ENCODE assay signal across 8 cellular contexts in the genomic region with DNA sequence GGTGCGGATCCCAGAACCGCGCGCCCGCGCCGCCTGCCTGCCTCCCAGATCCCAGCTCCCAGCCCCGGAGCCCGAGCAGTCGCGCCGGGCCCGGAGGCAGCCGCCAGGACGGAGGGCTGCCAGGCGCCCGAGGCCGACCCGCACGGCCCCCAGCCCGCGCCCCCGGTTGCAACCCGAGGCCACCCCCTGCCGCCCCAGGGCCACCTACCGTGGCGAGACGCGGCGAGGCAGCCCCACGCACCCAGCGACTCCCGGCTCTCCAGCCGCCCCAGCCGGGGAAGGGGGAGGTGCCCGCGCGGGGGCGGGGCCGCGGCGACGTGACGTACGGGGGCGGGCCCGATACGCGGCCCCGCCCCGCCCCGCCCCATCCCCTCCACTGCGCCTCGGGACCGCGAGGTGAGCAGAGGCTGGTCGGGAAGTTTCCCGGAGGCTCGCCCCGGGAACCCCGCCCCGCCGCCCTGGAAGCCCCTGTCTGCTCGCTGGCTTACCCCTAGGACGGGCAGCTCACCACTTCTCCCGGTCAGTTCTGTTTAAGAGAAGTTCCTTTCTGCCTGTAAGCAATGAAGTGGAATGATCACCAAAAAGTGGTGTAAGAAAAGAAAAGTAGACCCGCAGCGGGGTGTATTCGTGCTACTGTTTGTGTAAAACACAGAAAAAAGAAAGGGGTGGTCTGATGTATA. TPM values are rescaled to one million over a fixed set of nuclear protein-coding genes. Genes with fewer than 3 reads are reported as not detected.
DNase-seq lines count a peak whose midpoint lies in the region; FAIRE-seq and TF ChIP-seq lines count a peak whose summit lies in the region.

Gene TPST2, minus strand, starts transcription at position 288 of the 680 bp plus-strand sequence. CDS start 48,502 bp downstream, outside the sequence.

- peak; percentile 11 for TF ChIP-seq POLR2A in breast epithelium (IDR thresholded peaks at IDR 0.05)

- H3K36me3 ChIP-seq in breast epithelium, result no peaks in the 10 kb centered on the region
- no peaks in the 10 kb centered on the region for H3K36me3 ChIP-seq in small intestine (ENCODE audit: control insufficient read depth in 2 of 2, insufficient read depth in 2 of 2, low read length in 2 of 2)

- H3K4me3 ChIP-seq in GM12865 (ENCODE audit: low read depth, low read length), result peak within 1 kb of the TSS; percentile 85
- H3K4me3 ChIP-seq in breast epithelium, result peak within 1 kb of the TSS; percentile 76 to 88 (median 81)
- peak within 1 kb of the TSS; percentile 84 to 93 for H3K4me3 ChIP-seq in small intestine (ENCODE audit: low read depth in 1 of 2, low read length in 2 of 2)

- intact Hi-C loops in breast epithelium (cut with DNase I; ENCODE audit: low total_unique reads), result no loop called here

- 0 to 2% (median 0%) methylated on average over 31 to 69 of the region's 69 CpGs for WGBS in small intestine, 3 donors

- peak; percentile 90 for DNase-seq in GM12865 (ENCODE audit: low read depth)
- DNase-seq in HEK293T (ENCODE audit: extremely low spot score), result peak; percentile 96
- peak; percentile 58 for DNase-seq in NCI-H1092 treated with DMSO at 0.1 percent for 48 hours (lab: John Stamatoyannopoulos, UW)
- DNase-seq in breast epithelium (ENCODE audit: low spot score in 2 of 2), result peak; percentile 65 to 75
- peak; percentile 93 for DNase-seq in iPS-NIHi7 (ENCODE audit: extremely low spot score)
- peak; percentile 82 for DNase-seq in small intestine
- no peak for DNase-seq in DMS114 treated with DMSO at 0.1 percent for 48 hours (lab: John Stamatoyannopoulos, UW; ENCODE audit: unreplicated experiment)

- CTCF ChIA-PET in HEK293T (lab: Yijun Ruan, JAX), result no interaction called here

- TF ChIP-seq CTCF in GM12865 (IDR thresholded peaks at IDR 0.05; ENCODE audit: insufficient read depth, low read depth, low read length, missing control alignments) (no peak), VCaP (conservative IDR thresholded peaks at IDR 0.05) (no peak), breast epithelium (IDR thresholded peaks at IDR 0.05) (no peak)

- H3K9me3 ChIP-seq in breast epithelium (no peaks in the 10 kb centered on the region), small intestine (ENCODE audit: control insufficient read depth, low read depth) (no peaks in the 10 kb centered on the region)

- POLR2A ChIA-PET in HEK293T (lab: Yijun Ruan, JAX), result no interaction called here

- no peaks in the 10 kb centered on the region for H3K27me3 ChIP-seq in breast epithelium
- H3K27me3 ChIP-seq in small intestine (ENCODE audit: control insufficient read depth in 2 of 2, insufficient read depth in 2 of 2, low read length in 2 of 2), result no peaks in the 10 kb centered on the region

- H3K27ac ChIP-seq in VCaP, result peak within 1 kb of the TSS; percentile 61; the same call in 1 of the 2 replicates
- H3K27ac ChIP-seq in breast epithelium, result peak within 1 kb of the TSS; percentile 72 to 78
- peak within 1 kb of the TSS; percentile 66 to 79 for H3K27ac ChIP-seq in small intestine (ENCODE audit: low read depth in 1 of 2, low read length in 1 of 2)

- H3K4me1 ChIP-seq in breast epithelium, result peaks cover 0 to 3% of the 10 kb centered on the region in 2 donors
- H3K4me1 ChIP-seq in small intestine (ENCODE audit: control insufficient read depth in 2 of 2, insufficient read depth in 1 of 2, low read depth in 1 of 2, low read length in 1 of 2), result peaks cover 2 to 10% of the 10 kb centered on the region in 2 donors

- FAIRE-seq in small intestine (lab: Jason Lieb, UNC), result no peak

TF ChIP-seq in HEK293T, 16 proteins besides CTCF, POLR2A, EP300 and RAD21:
- TF ChIP-seq ARNT (IDR thresholded peaks at IDR 0.05) (no peak), BHLHE40 (IDR thresholded peaks at IDR 0.05; ENCODE audit: borderline replicate concordance) (no peak)
TF ChIP-seq in HEK293T: peak in this region for 0.

RNA-seq across cellular contexts. Expression of gene TPST2, which starts in this region (rescaled TPM):
- 10 to 100 TPM; 36.6 to 81.9 (median 59.8) TPM for total RNA-seq in breast epithelium
- 10 to 100 TPM in 1 of 3 donors, 1 to 10 TPM in 2; 6.3 to 25.3 (median 7.8) TPM for polyA plus RNA-seq in small intestine
